ENCODE assay signal across 13 cellular contexts in the genomic region with DNA sequence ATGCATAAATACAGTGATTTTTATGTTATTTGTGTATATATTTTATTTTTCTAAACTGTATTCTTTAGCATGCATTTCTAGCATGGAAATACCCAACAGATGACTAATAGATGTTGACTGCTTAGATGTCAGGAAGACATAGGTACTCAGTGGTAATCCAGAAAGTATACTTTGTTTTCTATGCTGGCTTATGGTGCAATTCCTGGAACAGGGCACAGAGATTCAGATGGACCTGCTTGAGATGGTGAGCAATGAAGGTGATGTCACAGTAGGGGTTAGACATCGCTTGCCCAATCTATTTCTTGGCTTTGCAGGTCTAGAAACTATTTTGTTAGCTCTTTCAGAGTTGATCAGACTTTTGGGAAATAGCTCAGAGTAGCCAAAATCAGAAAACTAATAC. TPM values are rescaled to one million over a fixed set of nuclear protein-coding genes. Genes with fewer than 3 reads are reported as not detected.
DNase-seq lines count a peak whose midpoint lies in the region; ATAC-seq and TF ChIP-seq lines count a peak whose summit lies in the region.
"Not testable (repeated sequence)": the region's sequence is repeated elsewhere in the genome, so short reads cannot be mapped to it uniquely, and the experiment has no call there.
"Had no signal": no experiment of that assay in that cellular context is flagged by ENCODE, and none has a peak within 500 bp of the region (broad histone marks: within the 10 kb centered on the region; RNA-seq: fewer than 3 reads in every experiment).

No MANE protein-coding gene starts in this region.

- TF ChIP-seq CTCF in activated CD8-positive, alpha-beta T cell treated with anti-CD3 and anti-CD28 coated beads for 36 hours (IDR thresholded peaks at IDR 0.05); mammary epithelial cell (conservative IDR thresholded peaks at IDR 0.05 in 1 of 2, IDR thresholded peaks at IDR 0.05 in 1 of 2; ENCODE audit: extremely low read depth in 1 of 2, insufficient read depth in 1 of 2, low read depth in 1 of 2, low read length in 2 of 2): not testable (repeated sequence)

- not testable (repeated sequence) for H3K4me3 Mint-ChIP-seq in activated CD8-positive, alpha-beta T cell treated with anti-CD3 and anti-CD28 coated beads for 36 hours; activated naive CD4-positive, alpha-beta T cell treated with anti-CD3 and anti-CD28 coated beads for 36 hours; stimulated activated effector memory CD8-positive, alpha-beta T cell treated with anti-CD3 and anti-CD28 coated beads, Interleukin-12 subunit alpha, Interleukin-12 subunit beta, amount 100 ng/mL, for 72 hours

- peak; percentile 42 for ATAC-seq in activated CD8-positive, alpha-beta T cell treated with anti-CD3 and anti-CD28 coated beads for 36 hours
- peak; percentile 87 for ATAC-seq in esophagus mucosa
- peak; percentile 62 for ATAC-seq in stimulated activated effector memory CD8-positive, alpha-beta T cell treated with anti-CD3 and anti-CD28 coated beads, Interleukin-12 subunit alpha, Interleukin-12 subunit beta, amount 100 ng/mL, for 72 hours

- H3K9ac ChIP-seq in GM23248; mammary epithelial cell (ENCODE audit: insufficient read depth, low read length): not testable (repeated sequence)

- H3K4me1 ChIP-seq in GM23248 (ENCODE audit: insufficient read depth); mammary epithelial cell (ENCODE audit: insufficient read depth, low read length): not testable (repeated sequence)

- dilution Hi-C loops in mammary epithelial cell (cut with HindIII; ENCODE audit: low sequenced_read_pairs), result not testable (repeated sequence)

- H3K4me2 ChIP-seq in GM23248 (ENCODE audit: unreplicated experiment); mammary epithelial cell (ENCODE audit: insufficient read depth, low read depth, low read length): not testable (repeated sequence)

- not testable (repeated sequence) for H3K27me3 ChIP-seq in GM23248 (replicated peaks; ENCODE audit: insufficient read depth); mammary epithelial cell (ENCODE audit: insufficient read depth, low read length)

- intact Hi-C loops in activated CD8-positive, alpha-beta T cell treated with anti-CD3 and anti-CD28 coated beads for 36 hours (cut with micrococcal nuclease); activated naive CD4-positive, alpha-beta T cell treated with anti-CD3 and anti-CD28 coated beads for 36 hours (cut with micrococcal nuclease); mammary epithelial cell (cut with micrococcal nuclease): not testable (repeated sequence)

- H3K27ac ChIP-seq in GM23248; mammary epithelial cell (ENCODE audit: insufficient read depth, low read depth, low read length): not testable (repeated sequence)

- not testable (repeated sequence) for BruUV-seq in mammary epithelial cell (replicated peaks; lab: Mats Ljungman, UMichigan)

- in situ Hi-C loops in GM23248 (cut with MboI); mammary epithelial cell (cut with MboI; ENCODE audit: low sequenced_read_pairs in 2 of 2): not testable (repeated sequence)

- H3K79me2 ChIP-seq in GM23248 (ENCODE audit: insufficient read depth); mammary epithelial cell (ENCODE audit: insufficient read depth, low read length): not testable (repeated sequence)

- not testable (repeated sequence) for H4K20me1 ChIP-seq in GM23248 (ENCODE audit: insufficient read depth); mammary epithelial cell (ENCODE audit: insufficient read depth, low read length)

- CTCF ChIA-PET in activated CD8-positive, alpha-beta T cell treated with anti-CD3 and anti-CD28 coated beads for 36 hours (lab: Charles Lee); activated naive CD4-positive, alpha-beta T cell treated with anti-CD3 and anti-CD28 coated beads for 36 hours (lab: Charles Lee); mammary epithelial cell (lab: Charles Lee; ENCODE audit: low non-redundant PET): not testable (repeated sequence)

- not testable (repeated sequence) for H3K27me3 Mint-ChIP-seq in activated CD8-positive, alpha-beta T cell treated with anti-CD3 and anti-CD28 coated beads for 36 hours; activated naive CD4-positive, alpha-beta T cell treated with anti-CD3 and anti-CD28 coated beads for 36 hours (ENCODE audit: low read depth)

- not testable (repeated sequence) for H3K9me2 ChIP-seq in GM23248 (ENCODE audit: insufficient read depth)

- not testable (repeated sequence) for H3K4me1 Mint-ChIP-seq in activated CD8-positive, alpha-beta T cell treated with anti-CD3 and anti-CD28 coated beads for 36 hours (ENCODE audit: low read depth); stimulated activated effector memory CD8-positive, alpha-beta T cell treated with anti-CD3 and anti-CD28 coated beads, Interleukin-12 subunit alpha, Interleukin-12 subunit beta, amount 100 ng/mL, for 72 hours
- peaks cover 14% of the 10 kb centered on the region for H3K4me1 Mint-ChIP-seq in activated naive CD4-positive, alpha-beta T cell treated with anti-CD3 and anti-CD28 coated beads for 36 hours (ENCODE audit: low read depth)

- not testable (repeated sequence) for H3K36me3 ChIP-seq in GM23248 (ENCODE audit: low read depth); mammary epithelial cell (ENCODE audit: insufficient read depth, low read length)

- not testable (repeated sequence) for H3K36me3 Mint-ChIP-seq in activated CD8-positive, alpha-beta T cell treated with anti-CD3 and anti-CD28 coated beads for 36 hours (ENCODE audit: low read depth); activated naive CD4-positive, alpha-beta T cell treated with anti-CD3 and anti-CD28 coated beads for 36 hours (ENCODE audit: low read depth); stimulated activated effector memory CD8-positive, alpha-beta T cell treated with anti-CD3 and anti-CD28 coated beads, Interleukin-12 subunit alpha, Interleukin-12 subunit beta, amount 100 ng/mL, for 72 hours

- not testable (repeated sequence) for H3K9me3 ChIP-seq in GM23248 (ENCODE audit: low read depth); mammary epithelial cell (replicated peaks; ENCODE audit: insufficient read depth, low read length)

- POLR2A ChIA-PET in activated CD8-positive, alpha-beta T cell treated with anti-CD3 and anti-CD28 coated beads for 36 hours (lab: Charles Lee), result not testable (repeated sequence)

- not testable (repeated sequence) for H2AFZ ChIP-seq in GM23248; mammary epithelial cell (ENCODE audit: low read depth, low read length)

- 45 to 57% methylated on average over 1 of the region's 1 CpG for WGBS in GM23248 (ENCODE audit: low coverage in 1 of 2, low lambda C conversion rate in 2 of 2, missing lambda C conversion rate in 2 of 2), 2 experiments
- 100% methylated on average over 1 of the region's 1 CpG for WGBS in mammary epithelial cell (ENCODE audit: low coverage, missing lambda C conversion rate)

- DNase-seq in GM23248 (peak; percentile 6), mammary epithelial cell (peak; percentile 3), iris pigment epithelial cell (ENCODE audit: low read depth) (peak; percentile 22)
- not testable (repeated sequence) for DNase-seq in activated CD8-positive, alpha-beta T cell treated with anti-CD3 and anti-CD28 coated beads for 36 hours; stimulated activated effector memory CD8-positive, alpha-beta T cell treated with anti-CD3 and anti-CD28 coated beads, Interleukin-12 subunit alpha, Interleukin-12 subunit beta, amount 100 ng/mL, for 72 hours (ENCODE audit: low spot score in 2 of 2)
- DNase-seq in activated naive CD4-positive, alpha-beta T cell treated with anti-CD3 and anti-CD28 coated beads for 36 hours, result peak; percentile 11

- H3K9me3 Mint-ChIP-seq in activated CD8-positive, alpha-beta T cell treated with anti-CD3 and anti-CD28 coated beads for 36 hours; activated naive CD4-positive, alpha-beta T cell treated with anti-CD3 and anti-CD28 coated beads for 36 hours; stimulated activated effector memory CD8-positive, alpha-beta T cell treated with anti-CD3 and anti-CD28 coated beads, Interleukin-12 subunit alpha, Interleukin-12 subunit beta, amount 100 ng/mL, for 72 hours: not testable (repeated sequence)

- H3K4me3 ChIP-seq in GM23248; mammary epithelial cell (replicated peaks in 1 of 3; ENCODE audit: insufficient read depth in 1 of 3, low read depth in 2 of 3, low read length in 3 of 3): not testable (repeated sequence)

- not testable (repeated sequence) for H3F3A ChIP-seq in GM23248 (ENCODE audit: insufficient read depth)

- not testable (repeated sequence) for H3K27ac Mint-ChIP-seq in activated CD8-positive, alpha-beta T cell treated with anti-CD3 and anti-CD28 coated beads for 36 hours; stimulated activated effector memory CD8-positive, alpha-beta T cell treated with anti-CD3 and anti-CD28 coated beads, Interleukin-12 subunit alpha, Interleukin-12 subunit beta, amount 100 ng/mL, for 72 hours
- H3K27ac Mint-ChIP-seq in activated naive CD4-positive, alpha-beta T cell treated with anti-CD3 and anti-CD28 coated beads for 36 hours, result peak overlapping the region; percentile 47

RNA-seq across cellular contexts. Expression of gene FABP2, which starts 42.3 kb away (rescaled TPM):
- not detected in 2 replicates for total RNA-seq in GM23248 (2014; rRNA removed; shearing (Covaris generic))
- polyA plus RNA-seq in GM23248 (2016; fragmentation: Nextera tagmentation; extraction: Ambion mirVana), result not detected in 2 replicates
- not detected for total RNA-seq in activated CD8-positive, alpha-beta T cell treated with anti-CD3 and anti-CD28 coated beads for 36 hours
- not detected for total RNA-seq in activated naive CD4-positive, alpha-beta T cell treated with anti-CD3 and anti-CD28 coated beads for 36 hours
- not detected for total RNA-seq in mammary epithelial cell
- not detected for polyA plus RNA-seq in mammary epithelial cell
- not detected for polyA minus RNA-seq in mammary epithelial cell
- not detected for total RNA-seq in esophagus mucosa
- total RNA-seq: Calu3; CD4-positive, alpha-beta memory T cell; Daoy; G401; HFFc6 had no signal
- polyA plus RNA-seq: A549 had no signal
